7 cellular contexts compared by ENCODE assay signal in the genomic region with DNA sequence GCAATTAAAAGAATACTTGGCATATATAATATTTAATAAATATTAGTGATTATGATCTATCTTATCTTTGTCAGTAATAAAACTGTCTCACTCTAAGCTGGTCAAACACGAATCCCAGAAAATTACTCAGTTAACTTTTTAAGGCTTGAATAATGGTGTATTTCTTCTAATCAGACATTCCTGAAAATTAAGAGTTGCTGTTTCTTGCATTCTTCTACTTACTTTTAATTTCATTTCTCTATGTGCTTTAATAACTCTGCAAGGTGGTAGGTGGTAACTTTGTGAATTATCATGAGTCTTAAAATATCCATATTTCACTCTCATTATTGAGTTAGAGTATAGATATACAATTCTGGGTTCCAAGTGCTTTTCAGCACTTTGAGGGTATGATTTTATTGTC. TPM values are rescaled to one million over a fixed set of nuclear protein-coding genes. Genes with fewer than 3 reads are reported as not detected.
"Had no signal": no experiment of that assay in that cellular context is flagged by ENCODE, and none has a peak within 500 bp of the region (broad histone marks: within the 10 kb centered on the region; RNA-seq: fewer than 3 reads in every experiment).

No MANE protein-coding gene starts in this region.

- FAIRE-seq: HepG2 had no signal

- H3K36me3 ChIP-seq: HAP-1 had no signal

- H3K27ac ChIP-seq: GM23248 had no signal

- DNase-seq: GM23248, GOT3, H7, HFFc6 had no signal

- H3K4me3 ChIP-seq: GM23248, HAP-1 had no signal

RNA-seq across cellular contexts. Expression of a gene that starts 3.1 kb away (rescaled TPM):
- total RNA-seq: GM23248, H7, HepG2, HT1080 had no signal

RNA-seq across cellular contexts. Expression of a gene that starts 17.2 kb away (rescaled TPM):
- total RNA-seq: H7 had no signal

RNA-seq across cellular contexts. Expression of a gene that starts 44.4 kb away (rescaled TPM):
- total RNA-seq: GM23248, HepG2, HT1080 had no signal
